ENCODE assay signal across 1 cellular context in genomic region chr2:216551234-216551633, GRCh38.
TF ChIP-seq lines count a peak whose summit lies in the region.

No MANE protein-coding gene starts in this region.

TF ChIP-seq in HEK293, 187 proteins besides CTCF, POLR2A, EP300 and RAD21 (continued from another document):
- no peak for TF ChIP-seq ZNF274 (IDR thresholded peaks at IDR 0.05; ENCODE audit: low read length)
- TF ChIP-seq ZNF274 (tag by site-specific recombination; IDR thresholded peaks at IDR 0.05; ENCODE audit: borderline replicate concordance): no peak
- no peak for TF ChIP-seq ZNF658 (tag by site-specific recombination; IDR thresholded peaks at IDR 0.05)
- TF ChIP-seq ZNF169 (tag by site-specific recombination; IDR thresholded peaks at IDR 0.05): no peak
- TF ChIP-seq ZBTB7A (tag by site-specific recombination; IDR thresholded peaks at IDR 0.05; ENCODE audit: low read depth): no peak
- no peak for TF ChIP-seq ZNF692 (tag by site-specific recombination; IDR thresholded peaks at IDR 0.05)
- no peak for TF ChIP-seq ZBTB49 (tag by site-specific recombination; IDR thresholded peaks at IDR 0.05; ENCODE audit: low read depth)
- peak; percentile 61; the same call in 1 of the 2 replicates for TF ChIP-seq ZNF18 (tag by site-specific recombination; IDR thresholded peaks at IDR 0.05)
- peak; percentile 64; the same call in 1 of the 2 replicates for TF ChIP-seq PRDM10 (tag by site-specific recombination; IDR thresholded peaks at IDR 0.05)
- TF ChIP-seq ZBTB11 (tag by site-specific recombination; conservative IDR thresholded peaks at IDR 0.05; ENCODE audit: low read depth): peak; percentile 27; the same call in 1 of the 2 replicates
- TF ChIP-seq HOXD13 (CRISPR knock-in tag; IDR thresholded peaks at IDR 0.05; ENCODE audit: borderline replicate concordance): no peak
- TF ChIP-seq ZNF449 (tag by site-specific recombination; IDR thresholded peaks at IDR 0.05): no peak
- no peak for TF ChIP-seq ZSCAN23 (tag by site-specific recombination; IDR thresholded peaks at IDR 0.05)
- TF ChIP-seq SCRT1 (tag by site-specific recombination; IDR thresholded peaks at IDR 0.05; ENCODE audit: borderline replicate concordance): no peak
- TF ChIP-seq ZNF624 (tag by site-specific recombination; IDR thresholded peaks at IDR 0.05): no peak
- TF ChIP-seq ZNF398 (tag by site-specific recombination; IDR thresholded peaks at IDR 0.05): no peak
- TF ChIP-seq MYNN (tag by site-specific recombination; IDR thresholded peaks at IDR 0.05; ENCODE audit: borderline replicate concordance): no peak
- TF ChIP-seq ZNF48 (tag by site-specific recombination; IDR thresholded peaks at IDR 0.05): no peak
- no peak for TF ChIP-seq ZNF571 (tag by site-specific recombination; IDR thresholded peaks at IDR 0.05)
TF ChIP-seq in HEK293: peak in this region for 7.
